Comparison of ENCODE assay signal across 22 cellular contexts in genomic region chr20:50535162-50535561, GRCh38. TPM values are rescaled to one million over a fixed set of nuclear protein-coding genes. Genes with fewer than 3 reads are reported as not detected.
DNase-seq lines count a peak whose midpoint lies in the region; ATAC-seq and TF ChIP-seq lines count a peak whose summit lies in the region.
"Had no signal": no experiment of that assay in that cellular context is flagged by ENCODE, and none has a peak within 500 bp of the region (broad histone marks: within the 10 kb centered on the region; RNA-seq: fewer than 3 reads in every experiment).

No MANE protein-coding gene starts in this region.

- no peak overlapping the region for H3K4me3 ChIP-seq in PC-9
- H3K4me3 ChIP-seq in left lung: no peak overlapping the region
- no peak overlapping the region for H3K4me3 ChIP-seq in spleen
- no peak overlapping the region for H3K4me3 ChIP-seq in Peyer's patch
- H3K4me3 ChIP-seq: A549 had no signal

- POLR2A ChIA-PET in PC-9 (lab: Charles Lee; ENCODE audit: unreplicated experiment): interaction anchor here (0.6 to 0.7 kb wide), 2 partner anchors 43 to 1487 kb away, joined by 3 to 44 read pairs; no protein-coding TSS in a partner anchor

- no peak overlapping the region for H3K4me3 Mint-ChIP-seq in activated CD4-positive, alpha-beta T cell treated with anti-CD3 and anti-CD28 coated beads, Interleukin-2, amount 10 ng/mL, durations not matched to agents 24 days and 14 days
- H3K4me3 Mint-ChIP-seq: activated CD8-positive, alpha-beta memory T cell treated with anti-CD3 and anti-CD28 coated beads, Interleukin-2, amount 10 ng/mL, durations not matched to agents 7 days and 5 days; CD4-positive, alpha-beta T cell; dendritic cell treated with granulocyte-macrophage colony-stimulating factor and Interleukin-4, amounts not matched to agents 40 ng/mL and 50 ng/mL, for 4 days; type B pancreatic cell had no signal

- WGBS in spleen, 5 donors: 94 to 97% (median 95%) methylated on average over 8 of the region's 8 CpGs

- H3K36me3 Mint-ChIP-seq in activated CD4-positive, alpha-beta T cell treated with anti-CD3 and anti-CD28 coated beads, Interleukin-2, amount 10 ng/mL, durations not matched to agents 24 days and 14 days (ENCODE audit: low read depth): peaks cover 35% of the 10 kb centered on the region

- no peaks in the 10 kb centered on the region for H3K9me2 ChIP-seq in PC-9 (ENCODE audit: insufficient read depth)

- intact Hi-C loops in activated CD4-positive, alpha-beta T cell treated with anti-CD3 and anti-CD28 coated beads, Interleukin-2, amount 10 ng/mL, durations not matched to agents 24 days and 14 days (cut with micrococcal nuclease): no loop called here
- intact Hi-C loops in PC-9 (cut with micrococcal nuclease; ENCODE audit: unreplicated experiment) (no loop called here), left lung (cut with DNase I) (no loop called here), spleen (cut with DNase I; ENCODE audit: low total_unique reads) (no loop called here)

- H3K9me3 ChIP-seq in PC-9 (ENCODE audit: insufficient read depth, low read depth) (no peaks in the 10 kb centered on the region), left lung (no peaks in the 10 kb centered on the region), spleen (peaks cover 0 to 11% (median 2%) of the 10 kb centered on the region in 8 donors), Peyer's patch (no peaks in the 10 kb centered on the region)
- H3K9me3 ChIP-seq: A549 had no signal

- peaks cover 39% of the 10 kb centered on the region for H3K4me1 Mint-ChIP-seq in activated CD4-positive, alpha-beta T cell treated with anti-CD3 and anti-CD28 coated beads, Interleukin-2, amount 10 ng/mL, durations not matched to agents 24 days and 14 days

- H3K36me3 ChIP-seq in PC-9 (ENCODE audit: low read depth) (no peaks in the 10 kb centered on the region), left lung (no peaks in the 10 kb centered on the region), spleen (peaks cover 0 to 18% (median 0%) of the 10 kb centered on the region in 6 donors), Peyer's patch (no peaks in the 10 kb centered on the region)

- CTCF ChIA-PET in PC-9 (lab: Charles Lee): interaction anchor here (0.6 to 1.1 kb wide), 2 partner anchors 8 to 29 kb away, joined by 3 to 7 read pairs; no protein-coding TSS in a partner anchor

- peak overlapping the region; percentile 2 for H3K27ac Mint-ChIP-seq in activated CD4-positive, alpha-beta T cell treated with anti-CD3 and anti-CD28 coated beads, Interleukin-2, amount 10 ng/mL, durations not matched to agents 24 days and 14 days
- H3K27ac Mint-ChIP-seq: activated CD8-positive, alpha-beta memory T cell treated with anti-CD3 and anti-CD28 coated beads, Interleukin-2, amount 10 ng/mL, durations not matched to agents 7 days and 5 days; dendritic cell treated with granulocyte-macrophage colony-stimulating factor and Interleukin-4, amounts not matched to agents 40 ng/mL and 50 ng/mL, for 4 days; type B pancreatic cell had no signal

- H2AFZ ChIP-seq in PC-9: no peak overlapping the region

- H4K20me1 ChIP-seq in PC-9 (ENCODE audit: insufficient read depth): no peaks in the 10 kb centered on the region

- peaks cover 92% of the 10 kb centered on the region for H3K79me2 ChIP-seq in PC-9 (ENCODE audit: low read depth)

- TF ChIP-seq CTCF in PC-9 (conservative IDR thresholded peaks at IDR 0.05) (no peak), left lung (IDR thresholded peaks at IDR 0.05) (no peak), spleen (IDR thresholded peaks at IDR 0.05 in 8 of 11, conservative IDR thresholded peaks at IDR 0.05 in 3 of 11) (no peak), Peyer's patch (IDR thresholded peaks at IDR 0.05) (no peak)

- H3K4me1 ChIP-seq in PC-9 (replicated peaks; ENCODE audit: insufficient read depth) (peaks cover 45% of the 10 kb centered on the region), left lung (peaks cover 32 to 94% of the 10 kb centered on the region in 2 donors), spleen (peaks cover 7 to 100% (median 84%) of the 10 kb centered on the region in 6 donors), Peyer's patch (peaks cover 0 to 23% (median 13%) of the 10 kb centered on the region in 4 donors)

- TF ChIP-seq POLR2A in spleen (IDR thresholded peaks at IDR 0.05): no peak
- TF ChIP-seq POLR2A in Peyer's patch (IDR thresholded peaks at IDR 0.05): no peak

- no TSS peak for BruUV-seq in PC-9 (replicated peaks; lab: Mats Ljungman, UMichigan)

- H3K27ac ChIP-seq in PC-9: peak overlapping the region; percentile 24; the same call in 1 of the 2 replicates
- H3K27ac ChIP-seq in left lung: peak overlapping the region; percentile 42 to 62
- H3K27ac ChIP-seq in spleen: peak overlapping the region in 5 of 8 donors; percentile 54 to 63 (median 60)
- H3K27ac ChIP-seq in Peyer's patch: peak overlapping the region in 1 of 4 donors; percentile 11
- H3K27ac ChIP-seq: VCaP had no signal

- in situ Hi-C loops in KBM-7 (cut with MboI; ENCODE audit: low pct_unique_long_range_greater_than_20kb, low sequenced_read_pairs): no loop called here

- no peak overlapping the region for H3K4me2 ChIP-seq in PC-9
- H3K4me2 ChIP-seq: A549 had no signal

- DNase-seq in activated CD4-positive, alpha-beta T cell treated with anti-CD3 and anti-CD28 coated beads, Interleukin-2, amount 10 ng/mL, durations not matched to agents 24 days and 14 days: no peak
- no peak for DNase-seq in activated CD4-positive, alpha-beta T cell treated with anti-CD3 and anti-CD28 coated beads, Interleukin-2, amount 50 U/mL, for 1 hour
- no peak for DNase-seq in PC-9
- no peak for DNase-seq in left lung
- no peak for DNase-seq in spleen
- no peak for DNase-seq in KBM-7
- no peak for DNase-seq in Peyer's patch
- DNase-seq: activated CD8-positive, alpha-beta memory T cell treated with anti-CD3 and anti-CD28 coated beads, Interleukin-2, amount 10 ng/mL, durations not matched to agents 7 days and 5 days; activated gamma-delta T cell treated with Interleukin-2 at 50 U/mL for 16 hours; CD4-positive, alpha-beta T cell; DMS79; NCI-H2029; NCI-H526 treated with DMSO at 0.1 percent for 48 hours; PC-3; right cardiac atrium; stimulated activated CD4-positive, alpha-beta T cell treated with anti-CD3 and anti-CD28 coated beads, Interleukin-2, amount 100 ng/mL, for 48 hours had no signal

- ATAC-seq in left lung (no peak), GM21528 (IDR thresholded peaks at IDR 0.05; ENCODE audit: low FRiP score, unreplicated experiment) (no peak)
- ATAC-seq: A549; activated CD8-positive, alpha-beta memory T cell treated with anti-CD3 and anti-CD28 coated beads, Interleukin-2, amount 10 ng/mL, durations not matched to agents 7 days and 5 days; PC-3; right cardiac atrium had no signal

- H3K27me3 Mint-ChIP-seq in activated CD4-positive, alpha-beta T cell treated with anti-CD3 and anti-CD28 coated beads, Interleukin-2, amount 10 ng/mL, durations not matched to agents 24 days and 14 days: no peaks in the 10 kb centered on the region
- H3K27me3 Mint-ChIP-seq: activated CD8-positive, alpha-beta memory T cell treated with anti-CD3 and anti-CD28 coated beads, Interleukin-2, amount 10 ng/mL, durations not matched to agents 7 days and 5 days; brain; CD4-positive, alpha-beta T cell; dendritic cell treated with granulocyte-macrophage colony-stimulating factor and Interleukin-4, amounts not matched to agents 40 ng/mL and 50 ng/mL, for 4 days; type B pancreatic cell had no signal

- H3F3A ChIP-seq in PC-9 (ENCODE audit: insufficient read depth, low read depth): peaks cover 28% of the 10 kb centered on the region

- H3K27me3 ChIP-seq in PC-9 (ENCODE audit: insufficient read depth, low read depth) (no peaks in the 10 kb centered on the region), left lung (no peaks in the 10 kb centered on the region), spleen (replicated peaks in 1 of 7) (no peaks in the 10 kb centered on the region), Peyer's patch (no peaks in the 10 kb centered on the region)

- H3K9me3 Mint-ChIP-seq in activated CD4-positive, alpha-beta T cell treated with anti-CD3 and anti-CD28 coated beads, Interleukin-2, amount 10 ng/mL, durations not matched to agents 24 days and 14 days: no peaks in the 10 kb centered on the region
- H3K9me3 Mint-ChIP-seq: brain; CD4-positive, alpha-beta T cell; dendritic cell treated with granulocyte-macrophage colony-stimulating factor and Interleukin-4, amounts not matched to agents 40 ng/mL and 50 ng/mL, for 4 days; type B pancreatic cell had no signal

RNA-seq across cellular contexts. Expression of gene PTPN1, which starts 25.0 kb away (rescaled TPM):
- 61.4 and 62.9 TPM in 2 replicates for total RNA-seq in activated CD4-positive, alpha-beta T cell treated with anti-CD3 and anti-CD28 coated beads, Interleukin-2, amount 10 ng/mL, durations not matched to agents 24 days and 14 days
- 46.3 and 59.8 TPM in 2 replicates for total RNA-seq in PC-9 (2021)
- 10 to 100 TPM; 70.7 to 98.6 TPM for total RNA-seq in left lung
- 10 to 100 TPM; 60.3 to 84.9 (median 73.5) TPM for total RNA-seq in spleen
- polyA plus RNA-seq in spleen: 10 to 100 TPM; 20.5 to 42.1 (median 25.0) TPM
- total RNA-seq in Peyer's patch: 10 to 100 TPM; 13.8 to 40.4 (median 22.0) TPM
